ENCODE assay signal across 24 cellular contexts in the genomic region with DNA sequence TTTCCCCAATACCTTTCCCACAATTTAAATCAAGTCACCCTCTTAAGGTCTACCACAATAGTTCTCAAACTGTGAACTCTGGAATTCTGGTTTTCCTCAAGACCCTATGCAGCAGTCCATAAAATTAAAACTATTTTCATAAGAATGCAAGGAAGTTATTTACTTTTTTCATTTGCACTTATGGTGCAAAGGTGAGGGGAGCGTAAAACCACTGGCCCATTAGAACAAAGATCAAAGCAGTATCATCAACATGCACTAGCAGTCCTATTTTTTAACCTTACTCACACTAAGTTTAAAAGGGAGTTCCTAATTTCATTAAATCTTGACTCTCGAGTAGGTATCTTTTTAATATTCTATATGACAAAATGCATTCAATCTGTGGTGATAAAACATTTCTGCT.
A peak's percentile ranks its signal among the peaks of the same experiment; 100 is the strongest.
DNase-seq lines count a peak whose midpoint lies in the region; ATAC-seq, FAIRE-seq and TF ChIP-seq lines count a peak whose summit lies in the region.
"Had no signal": no experiment of that assay in that cellular context is flagged by ENCODE, and none has a peak within 500 bp of the region (broad histone marks: within the 10 kb centered on the region; RNA-seq: fewer than 3 reads in every experiment).

No MANE protein-coding gene starts in this region.

- H3K4me3 ChIP-seq in cardiac muscle cell (no peak overlapping the region), heart right ventricle (no peak overlapping the region), A549 (no peak overlapping the region), Caco-2 (ENCODE audit: low read depth, low read length) (no peak overlapping the region)
- H3K4me3 ChIP-seq: BLaER1 treated with 17β-estradiol and CSF1 and Interleukin-3, amounts not matched to agents 10 nM and 100 nM; GM12878 had no signal

- TF ChIP-seq EP300 in A549 (IDR thresholded peaks at IDR 0.05) = no peak

- H3K36me3 ChIP-seq in cardiac muscle cell (no peaks in the 10 kb centered on the region), heart right ventricle (peaks cover 0 to 39% (median 0%) of the 10 kb centered on the region in 9 donors), Caco-2 (ENCODE audit: control insufficient read depth, insufficient read depth, low read length) (no peaks in the 10 kb centered on the region)

- H3K9me3 ChIP-seq in cardiac muscle cell (ENCODE audit: low read depth) = no peaks in the 10 kb centered on the region
- no peaks in the 10 kb centered on the region for H3K9me3 ChIP-seq in heart right ventricle
- no peaks in the 10 kb centered on the region for H3K9me3 ChIP-seq in A549
- no peaks in the 10 kb centered on the region for H3K9me3 ChIP-seq in Caco-2
- H3K9me3 ChIP-seq: BLaER1 treated with 17β-estradiol and CSF1 and Interleukin-3, amounts not matched to agents 10 nM and 100 nM had no signal

- intact Hi-C loops in heart right ventricle (cut with DNase I) (no loop called here), Caco-2 (cut with micrococcal nuclease; ENCODE audit: unreplicated experiment) (no loop called here)

- CTCF ChIA-PET in A549 (lab: Yijun Ruan, JAX) = no interaction called here
- CTCF ChIA-PET in Caco-2 (lab: Charles Lee) = no interaction called here

- no peak for DNase-seq in cardiac muscle cell (ENCODE audit: low read depth in 1 of 2, low spot score in 1 of 2)
- no peak for DNase-seq in heart right ventricle
- DNase-seq in A549 (ENCODE audit: low read depth in 1 of 2, low spot score in 1 of 2) = no peak
- DNase-seq in Caco-2 = no peak
- DNase-seq: 8988T; AML-193; CD4-positive, alpha-beta T cell; CD8-positive, alpha-beta T cell; DMS 273 treated with DMSO at 0.1 percent for 48 hours; DMS153; DMS53; DMS79; DND-41; EL; GDM1 had no signal

- no peak for ATAC-seq in heart right ventricle
- ATAC-seq in A549 = no peak
- no peak for ATAC-seq in GM18517 (IDR thresholded peaks at IDR 0.05; ENCODE audit: unreplicated experiment)
- ATAC-seq: CD8-positive, alpha-beta T cell; GM12878 had no signal

- WGBS in heart right ventricle, 2 donors = 96 to 98% methylated on average over 2 of the region's 2 CpGs
- 94% methylated on average over 2 of the region's 2 CpGs for WGBS in A549 (ENCODE audit: missing lambda C conversion rate)

- H3K27me3 Mint-ChIP-seq in Caco-2 (ENCODE audit: insufficient read depth, unreplicated experiment) = no peaks in the 10 kb centered on the region
- H3K27me3 Mint-ChIP-seq: B cell; CD4-positive, alpha-beta T cell had no signal

- peaks cover 16% of the 10 kb centered on the region for H3K36me3 Mint-ChIP-seq in Caco-2 (ENCODE audit: insufficient read depth, unreplicated experiment)

- H3K27ac Mint-ChIP-seq in Caco-2 (ENCODE audit: unreplicated experiment) = peak overlapping the region; percentile 35
- H3K27ac Mint-ChIP-seq: B cell; CD4-positive, alpha-beta T cell; CD8-positive, alpha-beta T cell had no signal

- H3K4me1 Mint-ChIP-seq in Caco-2 (ENCODE audit: low read depth, unreplicated experiment) = peaks cover 21% of the 10 kb centered on the region

- TF ChIP-seq RAD21 in A549 (conservative IDR thresholded peaks at IDR 0.05 in 1 of 2, IDR thresholded peaks at IDR 0.05 in 1 of 2) = no peak

- no peaks in the 10 kb centered on the region for H3K27me3 ChIP-seq in cardiac muscle cell
- no peaks in the 10 kb centered on the region for H3K27me3 ChIP-seq in heart right ventricle
- no peaks in the 10 kb centered on the region for H3K27me3 ChIP-seq in Caco-2 (replicated peaks; ENCODE audit: control insufficient read depth, insufficient read depth, low read length)
- H3K27me3 ChIP-seq: BLaER1 treated with 17β-estradiol and CSF1 and Interleukin-3, amounts not matched to agents 10 nM and 100 nM had no signal

- POLR2A ChIA-PET in A549 (lab: Yijun Ruan, JAX) = no interaction called here
- POLR2A ChIA-PET in Caco-2 (lab: Charles Lee) = interaction anchor here (0.9 kb wide), 1 partner anchor 114 kb away, joined by 7 read pairs; a partner anchor contains a TSS

- H3K27ac ChIP-seq in cardiac muscle cell (peak overlapping the region; percentile 45), heart right ventricle (no peak overlapping the region), A549 (no peak overlapping the region)
- H3K27ac ChIP-seq: BLaER1 treated with 17β-estradiol and CSF1 and Interleukin-3, amounts not matched to agents 10 nM and 100 nM; C4-2B had no signal

- TF ChIP-seq POLR2A in A549 (IDR thresholded peaks at IDR 0.05; ENCODE audit: low read length) = no peak

- H3K9me3 Mint-ChIP-seq in Caco-2 (ENCODE audit: unreplicated experiment) = peaks cover 8% of the 10 kb centered on the region
- H3K9me3 Mint-ChIP-seq: CD4-positive, alpha-beta T cell; CD8-positive, alpha-beta T cell had no signal

- no TSS peak for BruUV-seq in Caco-2 (replicated peaks; lab: Mats Ljungman, UMichigan)

- H3K4me2 ChIP-seq in A549 = no peak overlapping the region
- H3K4me2 ChIP-seq: BLaER1 treated with 17β-estradiol and CSF1 and Interleukin-3, amounts not matched to agents 10 nM and 100 nM had no signal

- TF ChIP-seq CTCF in cardiac muscle cell (IDR thresholded peaks at IDR 0.05; ENCODE audit: low read depth, low read length) (no peak), heart right ventricle (IDR thresholded peaks at IDR 0.05) (no peak), A549 (IDR thresholded peaks at IDR 0.05) (no peak), Caco-2 (IDR thresholded peaks at IDR 0.05; ENCODE audit: insufficient read depth in 1 of 2, low read depth in 1 of 2, low read length in 1 of 2, severe bottlenecking in 1 of 2, unreplicated experiment in 1 of 2) (no peak)

- H3K4me3 Mint-ChIP-seq in Caco-2 (ENCODE audit: unreplicated experiment) = peak overlapping the region; percentile 5
- H3K4me3 Mint-ChIP-seq: B cell; CD4-positive, alpha-beta T cell; CD8-positive, alpha-beta T cell had no signal

- FAIRE-seq in A549 (lab: Jason Lieb, UNC) = peak; percentile 23
- FAIRE-seq: A204.1, GM12878, GM12892, GM18507, GM19239 had no signal

- peaks cover 34% of the 10 kb centered on the region for H3K4me1 ChIP-seq in cardiac muscle cell (ENCODE audit: low read depth)
- H3K4me1 ChIP-seq in heart right ventricle = peaks cover 0 to 14% (median 0%) of the 10 kb centered on the region in 9 donors
- no peaks in the 10 kb centered on the region for H3K4me1 ChIP-seq in A549
- H3K4me1 ChIP-seq in Caco-2 = peaks cover 35% of the 10 kb centered on the region
- H3K4me1 ChIP-seq: BLaER1 treated with 17β-estradiol and CSF1 and Interleukin-3, amounts not matched to agents 10 nM and 100 nM had no signal

TF ChIP-seq in A549, 52 proteins besides CTCF, POLR2A, EP300 and RAD21:
- TF ChIP-seq, protein P1, sequence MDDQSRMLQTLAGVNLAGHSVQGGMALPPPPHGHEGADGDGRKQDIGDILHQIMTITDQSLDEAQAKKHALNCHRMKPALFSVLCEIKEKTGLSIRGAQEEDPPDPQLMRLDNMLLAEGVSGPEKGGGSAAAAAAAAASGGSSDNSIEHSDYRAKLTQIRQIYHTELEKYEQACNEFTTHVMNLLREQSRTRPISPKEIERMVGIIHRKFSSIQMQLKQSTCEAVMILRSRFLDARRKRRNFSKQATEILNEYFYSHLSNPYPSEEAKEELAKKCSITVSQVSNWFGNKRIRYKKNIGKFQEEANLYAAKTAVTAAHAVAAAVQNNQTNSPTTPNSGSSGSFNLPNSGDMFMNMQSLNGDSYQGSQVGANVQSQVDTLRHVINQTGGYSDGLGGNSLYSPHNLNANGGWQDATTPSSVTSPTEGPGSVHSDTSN (IDR thresholded peaks at IDR 0.05) = no peak
- TF ChIP-seq ESRRA (IDR thresholded peaks at IDR 0.05; ENCODE audit: borderline replicate concordance, low read length) (no peak), JUNB (IDR thresholded peaks at IDR 0.05) (no peak), ZFP36 (IDR thresholded peaks at IDR 0.05; ENCODE audit: borderline replicate concordance, partially characterized antibody) (no peak), MAZ (IDR thresholded peaks at IDR 0.05; ENCODE audit: borderline replicate concordance, low read depth, low read length) (no peak), CHD4 (IDR thresholded peaks at IDR 0.05; ENCODE audit: borderline replicate concordance) (no peak)
- TF ChIP-seq, protein P2, sequence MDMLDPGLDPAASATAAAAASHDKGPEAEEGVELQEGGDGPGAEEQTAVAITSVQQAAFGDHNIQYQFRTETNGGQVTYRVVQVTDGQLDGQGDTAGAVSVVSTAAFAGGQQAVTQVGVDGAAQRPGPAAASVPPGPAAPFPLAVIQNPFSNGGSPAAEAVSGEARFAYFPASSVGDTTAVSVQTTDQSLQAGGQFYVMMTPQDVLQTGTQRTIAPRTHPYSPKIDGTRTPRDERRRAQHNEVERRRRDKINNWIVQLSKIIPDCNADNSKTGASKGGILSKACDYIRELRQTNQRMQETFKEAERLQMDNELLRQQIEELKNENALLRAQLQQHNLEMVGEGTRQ (IDR thresholded peaks at IDR 0.05) = no peak
